Comparison of ENCODE assay signal across 1 cellular context in the genomic region with DNA sequence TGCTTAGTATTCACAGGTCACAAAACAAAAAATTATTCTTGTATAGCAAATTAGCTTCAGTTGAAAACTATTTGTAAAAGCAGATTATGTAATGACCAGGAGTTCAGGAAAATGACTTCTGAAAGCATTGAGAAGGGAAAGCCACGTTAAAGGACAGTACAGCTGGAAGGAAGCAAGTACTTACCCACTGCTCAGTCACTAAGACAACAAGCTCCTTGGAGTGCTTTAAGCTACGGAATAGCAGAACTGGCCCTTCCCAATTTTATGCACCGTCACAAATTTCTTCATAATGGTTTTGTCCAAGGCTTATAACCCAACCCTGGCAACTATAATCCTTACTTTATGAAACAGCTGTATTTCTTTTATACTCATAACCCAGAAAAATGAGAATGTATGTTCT.
TF ChIP-seq lines count a peak whose summit lies in the region.

No MANE protein-coding gene starts in this region.

TF ChIP-seq in H1, 55 proteins besides CTCF, POLR2A, EP300 and RAD21:
- TF ChIP-seq SRF (IDR thresholded peaks at IDR 0.05; ENCODE audit: low read depth, low read length) (no peak), SIX5 (IDR thresholded peaks at IDR 0.05; ENCODE audit: low read depth, low read length) (no peak), ZNF274 (IDR thresholded peaks at IDR 0.05; ENCODE audit: borderline replicate concordance, extremely low read depth, low read length) (no peak)
